ENCODE assay signal across 21 cellular contexts in the genomic region with DNA sequence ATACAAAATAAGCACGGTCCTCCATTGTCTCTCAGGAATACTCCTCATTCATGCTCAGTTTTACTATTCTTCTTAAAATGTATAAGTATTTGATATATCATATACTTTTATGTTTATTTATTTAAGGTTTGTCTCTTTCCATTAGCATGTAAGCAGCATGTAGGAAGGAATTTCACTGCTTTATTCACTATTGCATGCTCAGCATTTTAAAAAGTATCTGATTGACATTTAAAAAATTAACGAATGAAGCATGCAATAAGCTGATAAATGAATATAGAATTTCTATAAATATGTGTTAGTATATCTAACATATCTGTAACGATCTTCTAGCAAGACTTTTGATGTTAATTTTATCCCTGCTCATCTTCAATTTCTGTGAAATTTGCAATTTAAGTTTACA.
DNase-seq lines count a peak whose midpoint lies in the region; ATAC-seq, FAIRE-seq and TF ChIP-seq lines count a peak whose summit lies in the region.
"Had no signal": no experiment of that assay in that cellular context is flagged by ENCODE, and none has a peak within 500 bp of the region (broad histone marks: within the 10 kb centered on the region; RNA-seq: fewer than 3 reads in every experiment).

No MANE protein-coding gene starts in this region.

- H3K4me2 ChIP-seq in A549 (no peak overlapping the region), K562 (ENCODE audit: insufficient read depth, low read length) (no peak overlapping the region)
- H3K4me2 ChIP-seq: BLaER1 treated with 17β-estradiol and CSF1 and Interleukin-3, amounts not matched to agents 10 nM and 100 nM had no signal

- peak overlapping the region; percentile 17 for H3K9ac ChIP-seq in SK-N-MC (ENCODE audit: insufficient read length)
- no peak overlapping the region for H3K9ac ChIP-seq in K562 (ENCODE audit: insufficient read depth in 1 of 2, low read depth in 2 of 2, low read length in 2 of 2)
- H3K9ac ChIP-seq: BLaER1 treated with 17β-estradiol and CSF1 and Interleukin-3, amounts not matched to agents 10 nM and 100 nM had no signal

- TF ChIP-seq EP300 in A549 (IDR thresholded peaks at IDR 0.05) (no peak), K562 (IDR thresholded peaks at IDR 0.05; ENCODE audit: low read length) (no peak)

- POLR2A ChIA-PET in A549 (lab: Yijun Ruan, JAX): no interaction called here
- POLR2A ChIA-PET in K562 (lab: Yijun Ruan, JAX): no interaction called here

- WGBS in A549 (ENCODE audit: missing lambda C conversion rate): 19% methylated on average over 3 of the region's 3 CpGs
- WGBS in K562 (ENCODE audit: insufficient coverage, low coverage, missing lambda C conversion rate): 0% methylated on average over 3 of the region's 3 CpGs

- BruUV-seq in K562 (replicated peaks; lab: Mats Ljungman, UMichigan): no TSS peak

- H3K79me2 ChIP-seq in K562 (ENCODE audit: control insufficient read depth, insufficient read depth, low read length): no peaks in the 10 kb centered on the region

- no peak for TF ChIP-seq POLR2A in A549 (IDR thresholded peaks at IDR 0.05; ENCODE audit: low read length)
- no peak for TF ChIP-seq POLR2A in K562 (conservative IDR thresholded peaks at IDR 0.05)

- DNase-seq in A549 (ENCODE audit: low read depth in 1 of 2, low spot score in 1 of 2) (no peak), SK-N-MC (ENCODE audit: low read depth, low spot score) (no peak), K562 (ENCODE audit: extremely low read depth in 1 of 4, low spot score in 3 of 4) (no peak), cardiac septum (ENCODE audit: low spot score) (no peak), H4 (ENCODE audit: low spot score) (no peak)
- DNase-seq in activated CD8-positive, alpha-beta memory T cell treated with anti-CD3 and anti-CD28 coated beads for 24 hours: no peak
- DNase-seq: 8988T; AML-193; Caco-2; Calu3; CD4-positive, alpha-beta T cell; CD8-positive, alpha-beta T cell; DMS79 treated with DMSO at 0.1 percent for 48 hours; GDM1 had no signal

- no peak for FAIRE-seq in A549 (lab: Jason Lieb, UNC)
- FAIRE-seq in G401.6 (lab: Jason Lieb, UNC): peak; percentile 19
- FAIRE-seq in K562 (lab: Jason Lieb, UNC): no peak
- FAIRE-seq: A204.1, GM12878, GM12892, GM18507 had no signal

- no peak for TF ChIP-seq RAD21 in A549 (conservative IDR thresholded peaks at IDR 0.05 in 1 of 2, IDR thresholded peaks at IDR 0.05 in 1 of 2)
- TF ChIP-seq RAD21 in K562 (CRISPR knock-in tag; conservative IDR thresholded peaks at IDR 0.05 in 1 of 2, IDR thresholded peaks at IDR 0.05 in 1 of 2): no peak

- no peaks in the 10 kb centered on the region for H3K9me1 ChIP-seq in K562 (ENCODE audit: control insufficient read depth, insufficient read depth, low read length)

- H3K4me3 ChIP-seq in A549: no peak overlapping the region
- no peak overlapping the region for H3K4me3 ChIP-seq in SK-N-MC
- H3K4me3 ChIP-seq in K562: no peak overlapping the region
- H3K4me3 ChIP-seq: BLaER1 treated with 17β-estradiol and CSF1 and Interleukin-3, amounts not matched to agents 10 nM and 100 nM; GM12878 had no signal

- no peaks in the 10 kb centered on the region for H3K27me3 ChIP-seq in K562 (ENCODE audit: control insufficient read depth in 2 of 2, insufficient read depth in 2 of 2, low read length in 2 of 2)
- H3K27me3 ChIP-seq: BLaER1 treated with 17β-estradiol and CSF1 and Interleukin-3, amounts not matched to agents 10 nM and 100 nM had no signal

- intact Hi-C loops in K562 (cut with micrococcal nuclease) (no loop called here), cardiac septum (cut with DNase I) (no loop called here)

- no peak for ATAC-seq in A549
- no peak for ATAC-seq in K562
- ATAC-seq: CD8-positive, alpha-beta T cell; GM12878 had no signal

- in situ Hi-C loops in K562 (cut with MboI): no loop called here

- no peak overlapping the region for H2AFZ ChIP-seq in K562 (ENCODE audit: low read depth, low read length)

- H3K9me3 ChIP-seq in A549 (no peaks in the 10 kb centered on the region), SK-N-MC (ENCODE audit: low read depth, low read length) (no peaks in the 10 kb centered on the region), K562 (replicated peaks; ENCODE audit: control insufficient read depth, insufficient read depth, low read depth, low read length) (no peaks in the 10 kb centered on the region)
- H3K9me3 ChIP-seq: BLaER1 treated with 17β-estradiol and CSF1 and Interleukin-3, amounts not matched to agents 10 nM and 100 nM; Caco-2 had no signal

- H3K27ac ChIP-seq in A549 (no peak overlapping the region), SK-N-MC (peak overlapping the region; percentile 61; the same call in 1 of the 2 replicates), K562 (ENCODE audit: extremely low read depth, low read depth, low read length) (no peak overlapping the region)
- H3K27ac ChIP-seq: BLaER1 treated with 17β-estradiol and CSF1 and Interleukin-3, amounts not matched to agents 10 nM and 100 nM; C4-2B had no signal

- H3K4me1 ChIP-seq in A549 (no peaks in the 10 kb centered on the region), K562 (replicated peaks in 1 of 2; ENCODE audit: control insufficient read depth in 2 of 2, insufficient read depth in 2 of 2, low read length in 2 of 2) (no peaks in the 10 kb centered on the region)
- H3K4me1 ChIP-seq: BLaER1 treated with 17β-estradiol and CSF1 and Interleukin-3, amounts not matched to agents 10 nM and 100 nM; Caco-2 had no signal

- TF ChIP-seq CTCF in A549 (IDR thresholded peaks at IDR 0.05) (no peak), K562 (IDR thresholded peaks at IDR 0.05 in 2 of 3, conservative IDR thresholded peaks at IDR 0.05 in 1 of 3; ENCODE audit: insufficient read depth in 2 of 3, low read depth in 1 of 3, low read length in 3 of 3) (no peak)

- CTCF ChIA-PET in A549 (lab: Yijun Ruan, JAX) (no interaction called here), K562 (lab: Yijun Ruan, JAX; ENCODE audit: low intra/inter-chr PET ratio) (no interaction called here)

- H4K20me1 ChIP-seq in K562 (replicated peaks; ENCODE audit: control insufficient read depth, insufficient read depth, low read length): no peaks in the 10 kb centered on the region
- H4K20me1 ChIP-seq: BLaER1 treated with 17β-estradiol and CSF1 and Interleukin-3, amounts not matched to agents 10 nM and 100 nM had no signal

- H3K36me3 ChIP-seq in SK-N-MC (ENCODE audit: insufficient read depth, low read length) (no peaks in the 10 kb centered on the region), K562 (ENCODE audit: control insufficient read depth, insufficient read depth, low read length) (no peaks in the 10 kb centered on the region)
- H3K36me3 ChIP-seq: BLaER1 treated with 17β-estradiol and CSF1 and Interleukin-3, amounts not matched to agents 10 nM and 100 nM had no signal

TF ChIP-seq in A549, 52 proteins besides CTCF, POLR2A, EP300 and RAD21:
- peak; percentile 49 for TF ChIP-seq MAFK (IDR thresholded peaks at IDR 0.05; ENCODE audit: partially characterized antibody)
- TF ChIP-seq JUN (IDR thresholded peaks at IDR 0.05): no peak

TF ChIP-seq in K562, 482 proteins besides CTCF, POLR2A, EP300 and RAD21:
- TF ChIP-seq ZNF316 (IDR thresholded peaks at IDR 0.05) (peak; percentile 59), C11orf30 (IDR thresholded peaks at IDR 0.05; ENCODE audit: low read depth) (peak; percentile 26; the same call in 1 of the 2 replicates), PHB2 (IDR thresholded peaks at IDR 0.05; ENCODE audit: low read depth) (no peak), MAFG (tag; conservative IDR thresholded peaks at IDR 0.05) (0 out of 2 replicates have a peak, but pooled peaks have one; percentile 17), MAFK (IDR thresholded peaks at IDR 0.05; ENCODE audit: low read length) (peak; percentile 47; the same call in 1 of the 2 replicates)
TF ChIP-seq in K562: peak in this region for 4.
